Comparison of ENCODE assay signal across 12 cellular contexts in genomic region chr14:94394594-94395305, GRCh38. TPM values are rescaled to one million over a fixed set of nuclear protein-coding genes. Genes with fewer than 3 reads are reported as not detected.
DNase-seq lines count a peak whose midpoint lies in the region; ATAC-seq and TF ChIP-seq lines count a peak whose summit lies in the region.
"Had no signal": no experiment of that assay in that cellular context is flagged by ENCODE, and none has a peak within 500 bp of the region (broad histone marks: within the 10 kb centered on the region; RNA-seq: fewer than 3 reads in every experiment).

No MANE protein-coding gene starts in this region.

- H3K36me3 Mint-ChIP-seq in activated CD4-positive, alpha-beta T cell treated with anti-CD3 and anti-CD28 coated beads for 36 hours (ENCODE audit: low read depth): peaks cover 12% of the 10 kb centered on the region
- H3K36me3 Mint-ChIP-seq in stimulated activated effector memory CD8-positive, alpha-beta T cell treated with anti-CD3 and anti-CD28 coated beads, Interleukin-12 subunit alpha, Interleukin-12 subunit beta, amount 100 ng/mL, for 72 hours: no peaks in the 10 kb centered on the region
- H3K36me3 Mint-ChIP-seq in nephron progenitor cell (ENCODE audit: low read depth): no peaks in the 10 kb centered on the region

- DNase-seq in activated CD4-positive, alpha-beta T cell treated with anti-CD3 and anti-CD28 coated beads for 36 hours: peak; percentile 78
- no peak for DNase-seq in activated CD4-positive, alpha-beta T cell treated with anti-CD3 and anti-CD28 coated beads, Interleukin-2, amount 50 U/mL, for 4 hours
- DNase-seq in activated CD4-positive, alpha-beta T cell treated with anti-CD3 and anti-CD28 coated beads, Interleukin-2, amount 50 U/mL, for 48 hours: peak; percentile 14 to 34
- peak; percentile 21 to 27 for DNase-seq in heart right ventricle
- no peak for DNase-seq in stimulated activated effector memory CD8-positive, alpha-beta T cell treated with anti-CD3 and anti-CD28 coated beads, Interleukin-12 subunit alpha, Interleukin-12 subunit beta, amount 100 ng/mL, for 72 hours (ENCODE audit: low spot score in 2 of 2)
- DNase-seq in nephron progenitor cell: no peak
- DNase-seq: 8988T, NCI-H524 treated with DMSO at 0.1 percent for 48 hours had no signal

- H3K27me3 Mint-ChIP-seq in activated CD4-positive, alpha-beta T cell treated with anti-CD3 and anti-CD28 coated beads for 36 hours: peaks cover 13% of the 10 kb centered on the region
- H3K27me3 Mint-ChIP-seq in nephron progenitor cell (ENCODE audit: low read depth, poor library complexity): peaks cover 41% of the 10 kb centered on the region

- no peaks in the 10 kb centered on the region for H3K9me3 ChIP-seq in heart right ventricle
- H3K9me3 ChIP-seq: thyroid gland had no signal

- peak overlapping the region in 2 of 10 donors; percentile 48 to 89 for H3K27ac ChIP-seq in heart right ventricle
- H3K27ac ChIP-seq: thyroid gland had no signal

- H3K4me3 Mint-ChIP-seq in activated CD4-positive, alpha-beta T cell treated with anti-CD3 and anti-CD28 coated beads for 36 hours: peak overlapping the region; percentile 1
- no peak overlapping the region for H3K4me3 Mint-ChIP-seq in stimulated activated effector memory CD8-positive, alpha-beta T cell treated with anti-CD3 and anti-CD28 coated beads, Interleukin-12 subunit alpha, Interleukin-12 subunit beta, amount 100 ng/mL, for 72 hours
- no peak overlapping the region for H3K4me3 Mint-ChIP-seq in nephron progenitor cell

- CTCF ChIA-PET in activated CD4-positive, alpha-beta T cell treated with anti-CD3 and anti-CD28 coated beads for 36 hours (lab: Charles Lee): interaction anchor here (1.0 to 2.2 kb wide), 5 partner anchors 13 to 91 kb away, joined by 3 to 5 read pairs (median 3); no protein-coding TSS in a partner anchor

- intact Hi-C loops in activated CD4-positive, alpha-beta T cell treated with anti-CD3 and anti-CD28 coated beads for 36 hours (cut with DNase I, micrococcal nuclease): loop anchor here (1.0 to 10.0 kb wide), 10 partner anchors 48 to 1123 kb away; partner anchors contain the start of genes ASB2 (in 2 of the 2), DICER1 (in 1 of the 2) and SYNE3 (in 1 of the 2)
- intact Hi-C loops in heart right ventricle (cut with DNase I): no loop called here

- H3K4me1 Mint-ChIP-seq in activated CD4-positive, alpha-beta T cell treated with anti-CD3 and anti-CD28 coated beads for 36 hours: peaks cover 64% of the 10 kb centered on the region
- peaks cover 32% of the 10 kb centered on the region for H3K4me1 Mint-ChIP-seq in stimulated activated effector memory CD8-positive, alpha-beta T cell treated with anti-CD3 and anti-CD28 coated beads, Interleukin-12 subunit alpha, Interleukin-12 subunit beta, amount 100 ng/mL, for 72 hours
- H3K4me1 Mint-ChIP-seq in nephron progenitor cell: peaks cover 7% of the 10 kb centered on the region

- H3K4me3 ChIP-seq in heart right ventricle: no peak overlapping the region
- H3K4me3 ChIP-seq: thyroid gland had no signal

- H3K9me3 Mint-ChIP-seq in activated CD4-positive, alpha-beta T cell treated with anti-CD3 and anti-CD28 coated beads for 36 hours (ENCODE audit: low read depth): no peaks in the 10 kb centered on the region
- H3K9me3 Mint-ChIP-seq in stimulated activated effector memory CD8-positive, alpha-beta T cell treated with anti-CD3 and anti-CD28 coated beads, Interleukin-12 subunit alpha, Interleukin-12 subunit beta, amount 100 ng/mL, for 72 hours: no peaks in the 10 kb centered on the region
- H3K9me3 Mint-ChIP-seq in nephron progenitor cell: no peaks in the 10 kb centered on the region

- WGBS in heart right ventricle, 2 donors: 57 to 65% methylated on average over 11 of the region's 11 CpGs

- no peaks in the 10 kb centered on the region for H3K36me3 ChIP-seq in heart right ventricle
- H3K36me3 ChIP-seq: thyroid gland had no signal

- TF ChIP-seq CTCF in heart right ventricle (IDR thresholded peaks at IDR 0.05) (no peak), nephron progenitor cell (IDR thresholded peaks at IDR 0.05) (no peak)

- H3K4me1 ChIP-seq in heart right ventricle: peaks cover 0 to 60% (median 0%) of the 10 kb centered on the region in 9 donors

- peak overlapping the region; percentile 95 for H3K27ac Mint-ChIP-seq in activated CD4-positive, alpha-beta T cell treated with anti-CD3 and anti-CD28 coated beads for 36 hours
- H3K27ac Mint-ChIP-seq in stimulated activated effector memory CD8-positive, alpha-beta T cell treated with anti-CD3 and anti-CD28 coated beads, Interleukin-12 subunit alpha, Interleukin-12 subunit beta, amount 100 ng/mL, for 72 hours: no peak overlapping the region
- no peak overlapping the region for H3K27ac Mint-ChIP-seq in nephron progenitor cell

- peak; percentile 33 for ATAC-seq in activated CD4-positive, alpha-beta T cell treated with anti-CD3 and anti-CD28 coated beads for 36 hours
- peak; percentile 35 to 88 (median 60) for ATAC-seq in heart right ventricle
- peak; percentile 42 for ATAC-seq in stimulated activated effector memory CD8-positive, alpha-beta T cell treated with anti-CD3 and anti-CD28 coated beads, Interleukin-12 subunit alpha, Interleukin-12 subunit beta, amount 100 ng/mL, for 72 hours
- ATAC-seq in GM18867 (IDR thresholded peaks at IDR 0.05; ENCODE audit: unreplicated experiment): no peak
- ATAC-seq in GM18498 (IDR thresholded peaks at IDR 0.05; ENCODE audit: unreplicated experiment): no peak

- POLR2A ChIA-PET in activated CD4-positive, alpha-beta T cell treated with anti-CD3 and anti-CD28 coated beads for 36 hours (lab: Charles Lee): interaction anchor here (0.6 to 1.9 kb wide), 6 partner anchors 38 to 216 kb away, joined by 3 to 22 read pairs (median 4); no protein-coding TSS in a partner anchor

- peaks cover 0 to 17% (median 6%) of the 10 kb centered on the region in 7 donors for H3K27me3 ChIP-seq in heart right ventricle
- H3K27me3 ChIP-seq: thyroid gland had no signal

RNA-seq across cellular contexts. Expression of gene SERPINA1, which starts 6.3 kb away (rescaled TPM):
- total RNA-seq in activated CD4-positive, alpha-beta T cell treated with anti-CD3 and anti-CD28 coated beads for 36 hours: 100 to 1,000 TPM; 102 to 140 TPM
- 10 to 100 TPM in 1 of 10 donors, 1 to 10 TPM in 9; 1.9 to 38.3 (median 3.8) TPM for total RNA-seq in heart right ventricle
- 1 to 10 TPM; 1.1 to 8.7 TPM for polyA plus RNA-seq in heart right ventricle

RNA-seq across cellular contexts. Expression of gene SERPINA2, which starts 28.3 kb away (rescaled TPM):
- not detected for total RNA-seq in activated CD4-positive, alpha-beta T cell treated with anti-CD3 and anti-CD28 coated beads for 36 hours
- not detected for total RNA-seq in heart right ventricle
- not detected for polyA plus RNA-seq in heart right ventricle
- total RNA-seq: frontal cortex, thyroid gland had no signal

RNA-seq across cellular contexts. Expression of gene SERPINA11, which starts 57.9 kb away (rescaled TPM):
- total RNA-seq in activated CD4-positive, alpha-beta T cell treated with anti-CD3 and anti-CD28 coated beads for 36 hours: not detected
- total RNA-seq in heart right ventricle: not detected
- not detected for polyA plus RNA-seq in heart right ventricle
- total RNA-seq: frontal cortex, thyroid gland had no signal

Comparison
In these comparisons a context has a peak if more than half of its experiments do, and no peak if none do; other contexts are left out.
1. DNase-seq: peak in activated CD4-positive, alpha-beta T cell treated with anti-CD3 and anti-CD28 coated beads for 36 hours (single experiment), activated CD4-positive, alpha-beta T cell treated with anti-CD3 and anti-CD28 coated beads, Interleukin-2, amount 50 U/mL, for 48 hours (2 of 2) and heart right ventricle (2 of 2); none in activated CD4-positive, alpha-beta T cell treated with anti-CD3 and anti-CD28 coated beads, Interleukin-2, amount 50 U/mL, for 4 hours (0 of 2), stimulated activated effector memory CD8-positive, alpha-beta T cell treated with anti-CD3 and anti-CD28 coated beads, Interleukin-12 subunit alpha, Interleukin-12 subunit beta, amount 100 ng/mL, for 72 hours (0 of 2) and nephron progenitor cell (single experiment).
2. ATAC-seq: peak in activated CD4-positive, alpha-beta T cell treated with anti-CD3 and anti-CD28 coated beads for 36 hours (single experiment), heart right ventricle (8 of 8) and stimulated activated effector memory CD8-positive, alpha-beta T cell treated with anti-CD3 and anti-CD28 coated beads, Interleukin-12 subunit alpha, Interleukin-12 subunit beta, amount 100 ng/mL, for 72 hours (single experiment); none in GM18867 (single experiment) and GM18498 (single experiment).
3. intact Hi-C loops: an anchor here in activated CD4-positive, alpha-beta T cell treated with anti-CD3 and anti-CD28 coated beads for 36 hours (1.0 to 10.0 kb wide); none called in heart right ventricle.